Comparison of ENCODE assay signal across 8 cellular contexts in the genomic region with DNA sequence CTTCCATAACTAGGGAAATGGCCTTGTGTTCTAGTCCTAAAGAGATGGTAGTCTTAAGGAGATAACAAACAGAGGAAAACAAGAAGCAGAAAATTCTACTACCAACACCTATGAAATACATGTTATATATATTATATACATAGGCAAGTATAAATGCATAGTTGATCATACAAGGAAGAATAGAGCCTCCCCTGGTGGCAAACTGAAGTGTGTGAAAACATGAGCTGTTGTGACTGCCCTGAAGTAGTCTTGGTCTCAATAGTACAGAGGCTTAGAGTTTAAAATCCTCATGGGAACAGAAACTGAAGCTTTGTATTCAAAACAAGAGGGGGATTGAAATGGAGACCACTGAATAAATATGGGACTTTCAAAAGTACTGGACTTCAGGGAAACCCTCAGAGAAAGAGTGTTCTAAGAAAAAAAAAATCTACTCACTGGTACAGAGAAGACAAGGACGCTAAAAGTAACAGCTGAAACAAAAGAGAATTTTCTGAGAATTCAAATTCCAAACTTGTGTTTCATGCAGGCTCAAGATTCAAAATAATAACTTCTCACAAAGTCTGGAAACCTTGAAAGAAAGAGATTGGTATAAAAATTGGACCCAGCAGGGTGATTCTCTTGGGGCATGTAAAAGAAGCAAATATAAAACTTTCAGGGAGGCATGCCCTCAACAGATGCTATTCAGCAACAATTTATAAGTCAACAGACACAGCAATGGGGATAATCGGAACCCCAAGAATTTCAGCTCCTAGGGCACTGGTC. TPM values are rescaled to one million over a fixed set of nuclear protein-coding genes. Genes with fewer than 3 reads are reported as not detected.
A peak's percentile ranks its signal among the peaks of the same experiment; 100 is the strongest.
DNase-seq lines count a peak whose midpoint lies in the region; ATAC-seq and TF ChIP-seq lines count a peak whose summit lies in the region.

No MANE protein-coding gene starts in this region.

- no peaks in the 10 kb centered on the region for H3K9me2 ChIP-seq in GM23338 (ENCODE audit: insufficient read depth)

- no peaks in the 10 kb centered on the region for H4K20me1 ChIP-seq in GM23338 (replicated peaks; ENCODE audit: insufficient read depth)
- no peaks in the 10 kb centered on the region for H4K20me1 ChIP-seq in OCI-LY3 (ENCODE audit: insufficient read depth, low read length)
- H4K20me1 ChIP-seq in fibroblast of lung (ENCODE audit: control insufficient read depth, extremely low read depth, insufficient read depth, low read length) = no peaks in the 10 kb centered on the region

- peaks cover 10% of the 10 kb centered on the region for H3K36me3 Mint-ChIP-seq in GM23338 (ENCODE audit: low read depth)

- H3K27me3 ChIP-seq in GM23338 (ENCODE audit: insufficient read depth) (no peaks in the 10 kb centered on the region), OCI-LY3 (ENCODE audit: low read depth, low read length) (no peaks in the 10 kb centered on the region), fibroblast of lung (ENCODE audit: control insufficient read depth, insufficient read depth, low read length) (no peaks in the 10 kb centered on the region)

- TF ChIP-seq CTCF in GM12872 (IDR thresholded peaks at IDR 0.05; ENCODE audit: insufficient read depth, low read depth, low read length) (peak; percentile 73), GM23338 (conservative IDR thresholded peaks at IDR 0.05; ENCODE audit: low read depth in 2 of 2) (peak; percentile 62 to 69), OCI-LY3 (IDR thresholded peaks at IDR 0.05; ENCODE audit: low read depth, low read length) (peak; percentile 60), fibroblast of lung (conservative IDR thresholded peaks at IDR 0.05 in 1 of 2, IDR thresholded peaks at IDR 0.05 in 1 of 2; ENCODE audit: low read depth in 1 of 2, low read length in 2 of 2) (peak; percentile 46 to 71)

- H3K9me3 ChIP-seq in OCI-LY3 (ENCODE audit: insufficient read depth, low read length) (no peaks in the 10 kb centered on the region), fibroblast of lung (ENCODE audit: control insufficient read depth, insufficient read depth, low read depth, low read length) (no peaks in the 10 kb centered on the region)

- no peaks in the 10 kb centered on the region for H3K4me1 ChIP-seq in GM23338 (ENCODE audit: insufficient read depth)
- H3K4me1 ChIP-seq in OCI-LY3 (ENCODE audit: low read length) = 0 out of 2 replicates have a peak, but pooled peaks cover 3% of the 10 kb centered on the region
- no peaks in the 10 kb centered on the region for H3K4me1 ChIP-seq in fibroblast of lung (ENCODE audit: control insufficient read depth, extremely low read depth, insufficient read depth, low read length)

- 0 out of 2 replicates have a peak, but pooled peaks cover under 1% of the 10 kb centered on the region for H3K36me3 ChIP-seq in GM23338 (ENCODE audit: insufficient read depth)
- H3K36me3 ChIP-seq in OCI-LY3 (replicated peaks; ENCODE audit: low read depth, low read length) = peaks cover 6% of the 10 kb centered on the region
- H3K36me3 ChIP-seq in fibroblast of lung (ENCODE audit: control insufficient read depth, insufficient read depth, low read length) = no peaks in the 10 kb centered on the region

- DNase-seq in GM23338 (ENCODE audit: low spot score) = peak; percentile 47
- DNase-seq in fibroblast of lung (ENCODE audit: low read depth in 2 of 2) = peak; percentile 13 to 63
- DNase-seq in DMS 273 treated with DMSO at 0.1 percent for 48 hours (lab: John Stamatoyannopoulos, UW) = no peak
- DNase-seq in NCI-H510A (lab: John Stamatoyannopoulos, UW) = no peak

- H3K79me2 ChIP-seq in GM23338 (replicated peaks; ENCODE audit: insufficient read depth) (no peaks in the 10 kb centered on the region), OCI-LY3 (ENCODE audit: low read length) (peaks cover 6% of the 10 kb centered on the region), fibroblast of lung (ENCODE audit: control insufficient read depth, insufficient read depth, low read length) (no peaks in the 10 kb centered on the region)

- peak overlapping the region; percentile 84; the same call in 1 of the 2 replicates for H3K27ac Mint-ChIP-seq in GM23338

- H3K9me3 Mint-ChIP-seq in GM23338 = peaks cover 7% of the 10 kb centered on the region

- H3K4me2 ChIP-seq in GM23338 (no peak overlapping the region), OCI-LY3 (ENCODE audit: low read length) (no peak overlapping the region), fibroblast of lung (ENCODE audit: extremely low read depth, insufficient read depth, low read length) (no peak overlapping the region)

- H3F3A ChIP-seq in GM23338 (replicated peaks; ENCODE audit: low read depth) = no peaks in the 10 kb centered on the region

- H3K27me3 Mint-ChIP-seq in GM23338 (ENCODE audit: insufficient read depth, low read depth, poor library complexity) = no peaks in the 10 kb centered on the region

- no peak overlapping the region for H3K27ac ChIP-seq in GM23338 (ENCODE audit: low read depth)
- no peak overlapping the region for H3K27ac ChIP-seq in OCI-LY3 (ENCODE audit: low read length)
- H3K27ac ChIP-seq in fibroblast of lung (ENCODE audit: insufficient read depth, low read length) = no peak overlapping the region

- H3K4me1 Mint-ChIP-seq in GM23338 = peaks cover 14% of the 10 kb centered on the region

- H3K4me3 ChIP-seq in GM23338 (no peak overlapping the region), OCI-LY3 (ENCODE audit: low read length) (no peak overlapping the region), fibroblast of lung (replicated peaks in 1 of 4; ENCODE audit: control extremely low read depth in 1 of 4, insufficient read depth in 1 of 4, low read depth in 3 of 4, low read length in 4 of 4) (no peak overlapping the region)

- peak overlapping the region; percentile 20; the same call in 1 of the 2 replicates for H2AFZ ChIP-seq in GM23338
- H2AFZ ChIP-seq in OCI-LY3 (ENCODE audit: low read depth, low read length) = no peak overlapping the region
- H2AFZ ChIP-seq in fibroblast of lung (ENCODE audit: low read length) = no peak overlapping the region

- H3K9ac ChIP-seq in OCI-LY3 (ENCODE audit: low read length) = no peak overlapping the region
- no peak overlapping the region for H3K9ac ChIP-seq in fibroblast of lung (ENCODE audit: insufficient read depth, low read length)

- H3K4me3 Mint-ChIP-seq in GM23338 = no peak overlapping the region

- ATAC-seq in GM23338 = peak; percentile 78
- ATAC-seq in HG03571 (IDR thresholded peaks at IDR 0.05; ENCODE audit: unreplicated experiment) = no peak
- no peak for ATAC-seq in GM18858 (IDR thresholded peaks at IDR 0.05; ENCODE audit: unreplicated experiment)

TF ChIP-seq in GM23338, 12 proteins besides CTCF, POLR2A, EP300 and RAD21 (continues in another document):
- TF ChIP-seq CREB1 (CRISPR knock-in tag; IDR thresholded peaks at IDR 0.05; ENCODE audit: low read depth) = no peak

RNA-seq across cellular contexts. Expression of a gene that starts 59.7 kb away (rescaled TPM):
- total RNA-seq in GM23338 (2014; rRNA removed; shearing (Covaris generic)) = 3.8 and 4.9 TPM in 2 replicates
- polyA plus RNA-seq in GM23338 (2016; fragmentation: Nextera tagmentation; extraction: Ambion mirVana) (3.2 and 3.8 TPM in 2 replicates), fibroblast of lung (1.5 and 3.9 TPM in 2 replicates)
- total RNA-seq in fibroblast of lung = 2.8 and 4.9 TPM in 2 replicates
- polyA plus RNA-seq in fibroblast of lung (2012) = 1.3 TPM in 2 replicates
- polyA minus RNA-seq in fibroblast of lung (ENCODE audit: low replicate concordance) = not detected in 2 replicates

Comparison
In these comparisons a context has a peak if more than half of its experiments do, and no peak if none do; other contexts are left out.
1. DNase-seq: peak in GM23338 (single experiment) and fibroblast of lung (2 of 2); none in DMS 273 treated with DMSO at 0.1 percent for 48 hours (single experiment) and NCI-H510A (single experiment).
2. Peak in every context shown above with its lines, with median percentiles within 50 percentile points of each other: CTCF ChIP-seq.